8 cellular contexts compared by ENCODE assay signal in the genomic region with DNA sequence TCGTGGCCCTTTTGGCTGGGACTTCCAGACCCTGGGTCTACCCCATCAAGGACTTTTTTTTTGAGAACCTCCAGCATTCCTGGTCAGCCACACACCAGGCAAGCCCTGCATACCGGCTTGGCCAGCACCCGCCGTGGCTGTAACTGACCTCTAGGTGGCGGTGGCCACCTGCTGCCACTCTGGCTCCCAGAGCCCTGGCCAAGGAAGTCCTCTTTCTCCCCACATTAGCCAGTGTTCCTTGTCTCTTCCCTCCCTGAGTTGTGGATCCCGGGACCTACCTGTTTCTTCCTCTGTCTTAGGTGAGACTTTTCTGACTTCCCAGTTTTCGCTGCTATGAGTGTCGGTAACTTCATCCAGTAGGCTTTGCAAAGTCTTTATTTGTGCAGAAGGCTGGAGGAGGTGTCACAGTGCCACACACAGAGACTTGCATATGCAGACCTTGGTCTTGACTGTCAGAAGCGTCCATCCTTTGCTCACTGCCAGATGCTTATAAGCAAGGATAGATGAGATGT.
DNase-seq lines count a peak whose midpoint lies in the region; ATAC-seq and TF ChIP-seq lines count a peak whose summit lies in the region.

No MANE protein-coding gene starts in this region.

- H3K36me3 ChIP-seq in WERI-Rb-1 (no peaks in the 10 kb centered on the region), lower lobe of right lung (no peaks in the 10 kb centered on the region)

- H3K27ac ChIP-seq in WERI-Rb-1: no peak overlapping the region
- H3K27ac ChIP-seq in dorsolateral prefrontal cortex: peak overlapping the region in 1 of 59 donors; percentile 21
- no peak overlapping the region for H3K27ac ChIP-seq in lower lobe of right lung

- no peaks in the 10 kb centered on the region for H3K9me3 ChIP-seq in WERI-Rb-1 (ENCODE audit: severe bottlenecking)
- H3K9me3 ChIP-seq in lower lobe of right lung: no peaks in the 10 kb centered on the region

- H3K27me3 ChIP-seq in WERI-Rb-1 (ENCODE audit: insufficient read depth, low read depth, severe bottlenecking) (no peaks in the 10 kb centered on the region), dorsolateral prefrontal cortex (no peaks in the 10 kb centered on the region), lower lobe of right lung (ENCODE audit: low read depth) (no peaks in the 10 kb centered on the region)

- H3K4me3 ChIP-seq in WERI-Rb-1 (ENCODE audit: low read depth, low read length) (no peak overlapping the region), dorsolateral prefrontal cortex (no peak overlapping the region), lower lobe of right lung (no peak overlapping the region)

- H3K4me1 ChIP-seq in lower lobe of right lung: peaks cover 4% of the 10 kb centered on the region

- intact Hi-C loops in dorsolateral prefrontal cortex (cut with DNase I): loop anchor here (5.0 to 10.0 kb wide), 6 partner anchors 119 to 999 kb away; a partner anchor contains a TSS
- intact Hi-C loops in lower lobe of right lung (cut with DNase I): no loop called here

- peak; percentile 68 to 74 for ATAC-seq in lower lobe of right lung
- ATAC-seq in GM21381 (IDR thresholded peaks at IDR 0.05; ENCODE audit: unreplicated experiment): no peak

- DNase-seq in SHP77 (lab: John Stamatoyannopoulos, UW) (peak; percentile 18 to 59), SHP77 treated with DMSO at 0.1 percent for 48 hours (lab: John Stamatoyannopoulos, UW) (no peak), NCI-H1694 treated with DMSO at 0.1 percent for 48 hours (lab: John Stamatoyannopoulos, UW) (peak; percentile 23), WERI-Rb-1 (peak; percentile 67), dorsolateral prefrontal cortex (peak; percentile 14 to 82 (median 67)), lower lobe of right lung (peak; percentile 78)
- DNase-seq in stimulated activated CD8-positive, alpha-beta memory T cell treated with anti-CD3 and anti-CD28 coated beads, Interleukin-4, amount 100 ng/mL, for 24 hours (ENCODE audit: low read depth): peak; percentile 14

- TF ChIP-seq CTCF in WERI-Rb-1 (IDR thresholded peaks at IDR 0.05; ENCODE audit: low read depth, low read length) (peak; percentile 97), dorsolateral prefrontal cortex (IDR thresholded peaks at IDR 0.05 in 54 of 56, conservative IDR thresholded peaks at IDR 0.05 in 2 of 56; ENCODE audit: low read depth in 1 of 56, partially characterized antibody in 56 of 56) (peak; percentile 50 to 95 (median 84)), lower lobe of right lung (IDR thresholded peaks at IDR 0.05) (peak; percentile 87)
